21 cellular contexts compared by ENCODE assay signal in the genomic region with DNA sequence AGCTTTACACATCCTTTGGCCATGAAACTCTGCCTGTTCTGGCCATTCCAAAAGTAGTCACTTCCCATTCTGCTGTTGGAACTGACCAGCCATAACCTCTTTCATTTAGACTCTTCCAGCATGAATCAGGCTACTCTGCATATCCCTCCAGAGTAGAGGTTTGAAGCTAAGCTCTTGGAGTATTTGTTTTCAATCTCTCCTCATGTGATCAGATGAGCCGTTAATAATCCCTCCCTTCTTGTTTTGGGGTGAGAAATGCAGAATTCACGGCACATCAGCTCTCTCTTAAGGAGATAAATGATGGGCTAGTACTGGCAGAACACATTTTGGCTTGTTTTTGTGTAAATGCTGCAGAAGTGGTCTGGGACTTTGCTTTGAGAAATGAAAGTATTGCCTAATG.
DNase-seq lines count a peak whose midpoint lies in the region; ATAC-seq and TF ChIP-seq lines count a peak whose summit lies in the region.
"Had no signal": no experiment of that assay in that cellular context is flagged by ENCODE, and none has a peak within 500 bp of the region (broad histone marks: within the 10 kb centered on the region; RNA-seq: fewer than 3 reads in every experiment).

No MANE protein-coding gene starts in this region.

- H4K20me1 ChIP-seq in OCI-LY7 (ENCODE audit: insufficient read depth, low read length) = no peaks in the 10 kb centered on the region

- DNase-seq in left ventricle myocardium superior = no peak
- no peak for DNase-seq in heart left ventricle
- peak; percentile 4 for DNase-seq in pons (ENCODE audit: low spot score)
- DNase-seq in kidney glomerular epithelial cell (lab: John Stamatoyannopoulos, UW) = no peak
- no peak for DNase-seq in OCI-LY7 (ENCODE audit: low spot score)
- DNase-seq: AML-193; Calu3; CD8-positive, alpha-beta memory T cell; GOT3; KG1; NCI-H1092 treated with DMSO at 0.1 percent for 48 hours; NCI-H1436 treated with DMSO at 0.1 percent for 48 hours; NCI-H2029; NCI-H226; NCI-H510A treated with DMSO at 0.1 percent for 48 hours; NCI-H748 treated with DMSO at 0.1 percent for 48 hours had no signal

- H3K4me1 Mint-ChIP-seq in activated T-helper 17 cell treated with anti-CD3 and anti-CD28 coated beads, Interleukin-2, amount 50 U/mL, for 72 hours = no peaks in the 10 kb centered on the region
- H3K4me1 Mint-ChIP-seq: CD8-positive, alpha-beta memory T cell had no signal

- POLR2A ChIA-PET in OCI-LY7 (lab: Charles Lee) = interaction anchor here (0.7 kb wide), 1 partner anchor 579 kb away, joined by 3 read pairs; no protein-coding TSS in a partner anchor

- ATAC-seq in left ventricle myocardium superior (peak; percentile 48), heart left ventricle (no peak), gastroesophageal sphincter (peak; percentile 91)
- ATAC-seq in activated CD4-positive, CD25-positive, alpha-beta regulatory T cell treated with anti-CD3 and anti-CD28 coated beads, Interleukin-2, amount 50 U/mL, for 24 hours = no peak
- no peak for ATAC-seq in activated T-helper 17 cell treated with anti-CD3 and anti-CD28 coated beads, Interleukin-2, amount 50 U/mL, for 72 hours (replicated peaks)
- ATAC-seq: Panc1 had no signal

- H3K36me3 Mint-ChIP-seq in activated T-helper 17 cell treated with anti-CD3 and anti-CD28 coated beads, Interleukin-2, amount 50 U/mL, for 72 hours (ENCODE audit: low read depth) = no peaks in the 10 kb centered on the region
- H3K36me3 Mint-ChIP-seq: CD8-positive, alpha-beta memory T cell had no signal

- no peaks in the 10 kb centered on the region for H3K27me3 Mint-ChIP-seq in activated T-helper 17 cell treated with anti-CD3 and anti-CD28 coated beads, Interleukin-2, amount 50 U/mL, for 72 hours
- H3K27me3 Mint-ChIP-seq: CD8-positive, alpha-beta memory T cell had no signal

- H3K36me3 ChIP-seq in heart left ventricle = no peaks in the 10 kb centered on the region
- H3K36me3 ChIP-seq in gastroesophageal sphincter = no peaks in the 10 kb centered on the region
- no peaks in the 10 kb centered on the region for H3K36me3 ChIP-seq in OCI-LY7 (ENCODE audit: insufficient read depth, low read length)
- H3K36me3 ChIP-seq: SJSA1 had no signal

- no peak overlapping the region for H3K27ac Mint-ChIP-seq in activated T-helper 17 cell treated with anti-CD3 and anti-CD28 coated beads, Interleukin-2, amount 50 U/mL, for 72 hours
- H3K27ac Mint-ChIP-seq: CD8-positive, alpha-beta memory T cell had no signal

- H2AFZ ChIP-seq in OCI-LY7 (ENCODE audit: low read length) = no peak overlapping the region

- no TSS peak for BruUV-seq in OCI-LY7 (replicated peaks; lab: Mats Ljungman, UMichigan)

- H3K27me3 ChIP-seq in heart left ventricle (no peaks in the 10 kb centered on the region), gastroesophageal sphincter (no peaks in the 10 kb centered on the region)
- H3K27me3 ChIP-seq: SJSA1 had no signal

- H3K4me2 ChIP-seq in OCI-LY7 (ENCODE audit: low read length) = no peak overlapping the region

- H3K4me1 ChIP-seq in heart left ventricle (no peaks in the 10 kb centered on the region), gastroesophageal sphincter (no peaks in the 10 kb centered on the region), OCI-LY7 (ENCODE audit: insufficient read depth, low read length, poor library complexity, severe bottlenecking) (no peaks in the 10 kb centered on the region)
- H3K4me1 ChIP-seq: SJSA1 had no signal

- peaks cover 4% of the 10 kb centered on the region for H3K9me3 Mint-ChIP-seq in activated T-helper 17 cell treated with anti-CD3 and anti-CD28 coated beads, Interleukin-2, amount 50 U/mL, for 72 hours

- H3K9me3 ChIP-seq in heart left ventricle (no peaks in the 10 kb centered on the region), gastroesophageal sphincter (no peaks in the 10 kb centered on the region), OCI-LY7 (ENCODE audit: low read length) (no peaks in the 10 kb centered on the region)
- H3K9me3 ChIP-seq: SJSA1 had no signal

- intact Hi-C loops in left ventricle myocardium superior (cut with micrococcal nuclease) = no loop called here
- intact Hi-C loops in heart left ventricle (cut with DNase I) = no loop called here
- intact Hi-C loops in OCI-LY7 (cut with micrococcal nuclease; ENCODE audit: unreplicated experiment) = no loop called here

- H3K27ac ChIP-seq in heart left ventricle (no peak overlapping the region), gastroesophageal sphincter (no peak overlapping the region), OCI-LY7 (ENCODE audit: low read depth, low read length, poor library complexity, severe bottlenecking) (no peak overlapping the region)
- H3K27ac ChIP-seq: SJSA1 had no signal

- TF ChIP-seq POLR2A in heart left ventricle (IDR thresholded peaks at IDR 0.05) (no peak), gastroesophageal sphincter (IDR thresholded peaks at IDR 0.05) (no peak)

- WGBS in heart left ventricle, 4 donors = 69 to 80% (median 70%) methylated on average over 2 of the region's 2 CpGs
- WGBS in gastroesophageal sphincter (ENCODE audit: low coverage in 1 of 2), 2 donors = 43 to 76% methylated on average over 2 of the region's 2 CpGs

- no peak for TF ChIP-seq EP300 in gastroesophageal sphincter (IDR thresholded peaks at IDR 0.05)

- no peaks in the 10 kb centered on the region for H3K9me2 ChIP-seq in OCI-LY7 (ENCODE audit: insufficient read depth, low read length)

- no peak overlapping the region for H3K4me3 Mint-ChIP-seq in activated T-helper 17 cell treated with anti-CD3 and anti-CD28 coated beads, Interleukin-2, amount 50 U/mL, for 72 hours
- H3K4me3 Mint-ChIP-seq: CD8-positive, alpha-beta memory T cell had no signal

- CTCF ChIA-PET in OCI-LY7 (lab: Charles Lee; ENCODE audit: unreplicated experiment) = no interaction called here

- no peaks in the 10 kb centered on the region for H3K79me2 ChIP-seq in OCI-LY7 (ENCODE audit: insufficient read depth, low read depth, low read length)

- H3K4me3 ChIP-seq in heart left ventricle = no peak overlapping the region
- H3K4me3 ChIP-seq in gastroesophageal sphincter = no peak overlapping the region
- no peak overlapping the region for H3K4me3 ChIP-seq in OCI-LY7 (ENCODE audit: low read depth, low read length, poor library complexity, severe bottlenecking)
- H3K4me3 ChIP-seq: SJSA1 had no signal

- no peak for TF ChIP-seq CTCF in heart left ventricle (IDR thresholded peaks at IDR 0.05)
- TF ChIP-seq CTCF in gastroesophageal sphincter (IDR thresholded peaks at IDR 0.05) = no peak
- no peak for TF ChIP-seq CTCF in OCI-LY7 (conservative IDR thresholded peaks at IDR 0.05; ENCODE audit: low read length)

Comparison
In these comparisons a context has a peak if more than half of its experiments do, and no peak if none do; other contexts are left out.
1. ATAC-seq: peak in left ventricle myocardium superior (single experiment) and gastroesophageal sphincter (single experiment); none in heart left ventricle (0 of 4), activated CD4-positive, CD25-positive, alpha-beta regulatory T cell treated with anti-CD3 and anti-CD28 coated beads, Interleukin-2, amount 50 U/mL, for 24 hours (0 of 2) and activated T-helper 17 cell treated with anti-CD3 and anti-CD28 coated beads, Interleukin-2, amount 50 U/mL, for 72 hours (single experiment).